Comparison of ENCODE assay signal across 1 cellular context in genomic region chr14:39230416-39230815, GRCh38.
TF ChIP-seq lines count a peak whose summit lies in the region.

No MANE protein-coding gene starts in this region.

TF ChIP-seq in K562, 482 proteins besides CTCF, POLR2A, EP300 and RAD21:
- TF ChIP-seq ZFX (CRISPR knock-in tag; IDR thresholded peaks at IDR 0.05) (no peak), ZNF551 (CRISPR knock-in tag; IDR thresholded peaks at IDR 0.05) (no peak), NRF1 (conservative IDR thresholded peaks at IDR 0.05 in 1 of 2, IDR thresholded peaks at IDR 0.05 in 1 of 2) (no peak), PYGO2 (tag; IDR thresholded peaks at IDR 0.05) (no peak), BRCA1 (IDR thresholded peaks at IDR 0.05) (no peak), BRCA1 (CRISPR knock-in tag; IDR thresholded peaks at IDR 0.05) (no peak), CEBPB (tag; IDR thresholded peaks at IDR 0.05) (no peak), RBM15 (IDR thresholded peaks at IDR 0.05; ENCODE audit: insufficient read depth, low read length) (no peak), MYC (IDR thresholded peaks at IDR 0.05; ENCODE audit: low read depth, low read length) (no peak), MYC (CRISPR knock-in tag; IDR thresholded peaks at IDR 0.05; ENCODE audit: borderline replicate concordance, low read depth) (no peak), ZNF75A (CRISPR knock-in tag; IDR thresholded peaks at IDR 0.05) (no peak), PRPF4 (IDR thresholded peaks at IDR 0.05; ENCODE audit: insufficient read depth, low read depth, low read length, poor library complexity, severe bottlenecking) (no peak), ZNF217 (CRISPR knock-in tag; IDR thresholded peaks at IDR 0.05) (no peak), MTF1 (CRISPR knock-in tag; IDR thresholded peaks at IDR 0.05; ENCODE audit: borderline replicate concordance) (no peak), PRMT5 (CRISPR knock-in tag; IDR thresholded peaks at IDR 0.05) (no peak), CUX1 (CRISPR knock-in tag; IDR thresholded peaks at IDR 0.05) (no peak), ZNF717 (CRISPR knock-in tag; IDR thresholded peaks at IDR 0.05) (no peak), TAF1 (IDR thresholded peaks at IDR 0.05; ENCODE audit: control insufficient read depth, extremely low read depth, insufficient read depth, low read length, severe bottlenecking) (no peak), LCOR (CRISPR knock-in tag; IDR thresholded peaks at IDR 0.05) (no peak)
